In genomic region chr1:41221995-41222991, GRCh38 we compare ENCODE assay signal across 13 cellular contexts. TPM values are rescaled to one million over a fixed set of nuclear protein-coding genes. Genes with fewer than 3 reads are reported as not detected.
DNase-seq lines count a peak whose midpoint lies in the region; ATAC-seq, FAIRE-seq and TF ChIP-seq lines count a peak whose summit lies in the region.
"Had no signal": no experiment of that assay in that cellular context is flagged by ENCODE, and none has a peak within 500 bp of the region (broad histone marks: within the 10 kb centered on the region; RNA-seq: fewer than 3 reads in every experiment).

No MANE protein-coding gene starts in this region.

- no TSS peak for BruUV-seq in endothelial cell of umbilical vein (replicated peaks; lab: Mats Ljungman, UMichigan)

- H3K4me3 Mint-ChIP-seq in nephron progenitor cell = no peak overlapping the region
- H3K4me3 Mint-ChIP-seq: activated naive CD8-positive, alpha-beta T cell treated with anti-CD3 and anti-CD28 coated beads for 36 hours; stimulated activated naive B cell treated with anti-CD40 and anti-IgM and Interleukin-4, amounts not matched to agents 10 μg/mL and 1 μg/mL and 100 μg/mL, for 72 hours had no signal

- peaks cover 8% of the 10 kb centered on the region for H3K4me1 Mint-ChIP-seq in nephron progenitor cell

- H3K9me3 ChIP-seq in endothelial cell of umbilical vein (replicated peaks; ENCODE audit: control insufficient read depth, insufficient read depth, low read length) (no peaks in the 10 kb centered on the region), esophagus muscularis mucosa (peaks cover 0 to 8% (median 5%) of the 10 kb centered on the region in 4 donors)

- peaks cover 17% of the 10 kb centered on the region for H3K79me2 ChIP-seq in endothelial cell of umbilical vein (ENCODE audit: control insufficient read depth, insufficient read depth, low read length)

- peaks cover 48% of the 10 kb centered on the region for H3K36me3 Mint-ChIP-seq in nephron progenitor cell (ENCODE audit: low read depth)

- intact Hi-C loops in endothelial cell of umbilical vein (cut with micrococcal nuclease) (no loop called here), esophagus muscularis mucosa (cut with DNase I) (no loop called here)

- no peaks in the 10 kb centered on the region for H3K9me1 ChIP-seq in endothelial cell of umbilical vein (replicated peaks; ENCODE audit: control insufficient read depth, extremely low read depth, insufficient read depth, low read length)

- TF ChIP-seq POLR2A in endothelial cell of umbilical vein (IDR thresholded peaks at IDR 0.05; ENCODE audit: low read depth, low read length) (no peak), esophagus muscularis mucosa (IDR thresholded peaks at IDR 0.05; ENCODE audit: low read depth) (no peak)

- no peak overlapping the region for H3K27ac Mint-ChIP-seq in nephron progenitor cell
- H3K27ac Mint-ChIP-seq: activated naive CD8-positive, alpha-beta T cell treated with anti-CD3 and anti-CD28 coated beads for 36 hours; stimulated activated naive B cell treated with anti-CD40 and anti-IgM and Interleukin-4, amounts not matched to agents 10 μg/mL and 1 μg/mL and 100 μg/mL, for 72 hours had no signal

- no peak for TF ChIP-seq EP300 in esophagus muscularis mucosa (IDR thresholded peaks at IDR 0.05)

- TF ChIP-seq CTCF in endothelial cell of umbilical vein (IDR thresholded peaks at IDR 0.05; ENCODE audit: extremely low read depth in 1 of 2, insufficient read depth in 1 of 2, low read depth in 1 of 2, low read length in 2 of 2) (no peak), esophagus muscularis mucosa (IDR thresholded peaks at IDR 0.05) (no peak), nephron progenitor cell (IDR thresholded peaks at IDR 0.05) (no peak)

- peaks cover 33% of the 10 kb centered on the region for H3K9me3 Mint-ChIP-seq in nephron progenitor cell

- no peak for FAIRE-seq in endothelial cell of umbilical vein (lab: Jason Lieb, UNC)

- CTCF ChIA-PET in endothelial cell of umbilical vein (lab: Charles Lee) = interaction anchor here (1.4 kb wide), 1 partner anchor 60 kb away, joined by 3 read pairs; no protein-coding TSS in a partner anchor

- H2AFZ ChIP-seq in endothelial cell of umbilical vein (ENCODE audit: low read depth, low read length) = no peak overlapping the region

- H3K27ac ChIP-seq in endothelial cell of umbilical vein (ENCODE audit: insufficient read depth, low read depth, low read length) (no peak overlapping the region), esophagus muscularis mucosa (replicated peaks in 1 of 4) (no peak overlapping the region)
- H3K27ac ChIP-seq: skin epidermis had no signal

- WGBS in esophagus muscularis mucosa = 64% methylated on average over 2 of the region's 2 CpGs

- POLR2A ChIA-PET in endothelial cell of umbilical vein (lab: Charles Lee) = no interaction called here

- ATAC-seq in GM21447 (IDR thresholded peaks at IDR 0.05; ENCODE audit: unreplicated experiment) (peak; percentile 53), HG02571 (IDR thresholded peaks at IDR 0.05; ENCODE audit: unreplicated experiment) (no peak)

- H4K20me1 ChIP-seq in endothelial cell of umbilical vein (replicated peaks; ENCODE audit: control insufficient read depth, extremely low read depth, insufficient read depth, low read length) = peaks cover 2% of the 10 kb centered on the region

- H3K4me1 ChIP-seq in endothelial cell of umbilical vein (ENCODE audit: control insufficient read depth, extremely low read depth, insufficient read depth, low read length) (no peaks in the 10 kb centered on the region), esophagus muscularis mucosa (peaks cover 14 to 22% (median 19%) of the 10 kb centered on the region in 4 donors)

- H3K9ac ChIP-seq in endothelial cell of umbilical vein (replicated peaks; ENCODE audit: extremely low read depth, insufficient read depth, low read length) = no peak overlapping the region

- DNase-seq in DMS79 treated with DMSO at 0.1 percent for 48 hours (lab: John Stamatoyannopoulos, UW) (peak; percentile 95), NCI-H2196 (lab: John Stamatoyannopoulos, UW; ENCODE audit: unreplicated experiment) (peak; percentile 33), endothelial cell of umbilical vein (ENCODE audit: low read depth, low spot score) (peak; percentile 22), esophagus muscularis mucosa (ENCODE audit: extremely low spot score) (no peak), SIG-M5 (lab: John Stamatoyannopoulos, UW) (no peak), nephron progenitor cell (no peak)
- DNase-seq: activated CD4-positive, CD25-positive, alpha-beta regulatory T cell treated with anti-CD3 and anti-CD28 coated beads, Interleukin-2, amount 50 U/mL, for 72 hours; activated naive CD8-positive, alpha-beta T cell treated with anti-CD3 and anti-CD28 coated beads for 36 hours; midbrain; stimulated activated naive B cell treated with anti-CD40 and anti-IgM and Interleukin-4, amounts not matched to agents 10 μg/mL and 1 μg/mL and 100 μg/mL, for 72 hours had no signal

- H3K4me3 ChIP-seq in endothelial cell of umbilical vein (replicated peaks in 1 of 3; ENCODE audit: insufficient read depth in 1 of 3, low read depth in 1 of 3, low read length in 3 of 3) (no peak overlapping the region), esophagus muscularis mucosa (no peak overlapping the region)
- H3K4me3 ChIP-seq: skin epidermis had no signal

- no peaks in the 10 kb centered on the region for H3K36me3 ChIP-seq in endothelial cell of umbilical vein (ENCODE audit: control insufficient read depth in 2 of 2, extremely low read depth in 1 of 2, insufficient read depth in 2 of 2, low read length in 2 of 2)
- no peaks in the 10 kb centered on the region for H3K36me3 ChIP-seq in esophagus muscularis mucosa

- H3K27me3 Mint-ChIP-seq in nephron progenitor cell (ENCODE audit: low read depth, poor library complexity) = no peaks in the 10 kb centered on the region
- H3K27me3 Mint-ChIP-seq: activated naive CD8-positive, alpha-beta T cell treated with anti-CD3 and anti-CD28 coated beads for 36 hours; stimulated activated naive B cell treated with anti-CD40 and anti-IgM and Interleukin-4, amounts not matched to agents 10 μg/mL and 1 μg/mL and 100 μg/mL, for 72 hours had no signal

- dilution Hi-C loops in endothelial cell of umbilical vein (cut with MboI; ENCODE audit: extremely low pct_ligation_motif_present, low sequenced_read_pairs) = no loop called here

- no peak overlapping the region for H3K4me2 ChIP-seq in endothelial cell of umbilical vein (ENCODE audit: insufficient read depth, low read length)

- H3K27me3 ChIP-seq in endothelial cell of umbilical vein (ENCODE audit: control insufficient read depth in 2 of 2, insufficient read depth in 2 of 2, low read length in 2 of 2) = no peaks in the 10 kb centered on the region
- no peaks in the 10 kb centered on the region for H3K27me3 ChIP-seq in esophagus muscularis mucosa

TF ChIP-seq in endothelial cell of umbilical vein, 7 proteins besides CTCF, POLR2A, EP300 and RAD21:
- no peak for TF ChIP-seq POLR2AphosphoS5 (IDR thresholded peaks at IDR 0.05; ENCODE audit: insufficient read depth, low read depth, low read length)
- no peak for TF ChIP-seq JUN (IDR thresholded peaks at IDR 0.05; ENCODE audit: borderline replicate concordance, insufficient read depth, insufficient read length, low read depth)
- no peak for TF ChIP-seq MAX (IDR thresholded peaks at IDR 0.05; ENCODE audit: insufficient read depth, insufficient read length)
- no peak for TF ChIP-seq EZH2 (IDR thresholded peaks at IDR 0.05; ENCODE audit: borderline replicate concordance, low read depth, low read length, severe bottlenecking)
- TF ChIP-seq MYC (IDR thresholded peaks at IDR 0.05; ENCODE audit: low read depth, low read length) = no peak

RNA-seq across cellular contexts. Expression of gene SCMH1, which starts 19.8 kb away (rescaled TPM):
- total RNA-seq in endothelial cell of umbilical vein (39.9 and 40.0 TPM in 2 replicates), esophagus muscularis mucosa (100 to 1,000 TPM in 1 of 4 donors, 10 to 100 TPM in 3; 76.5 to 110 (median 92.4) TPM)
- 40.7 and 59.4 TPM in 2 replicates for polyA plus RNA-seq in endothelial cell of umbilical vein
- 31.3 and 35.2 TPM in 2 replicates for polyA plus RNA-seq in endothelial cell of umbilical vein (2011; cell fraction: cytosol; rRNA removed)
- 99.0 and 117 TPM in 2 replicates for polyA plus RNA-seq in endothelial cell of umbilical vein (2011; cell fraction: nucleus; rRNA removed)
- 22.4 and 22.8 TPM in 2 replicates for polyA plus RNA-seq in endothelial cell of umbilical vein (2012)
- 87.5 and 93.7 TPM in 2 replicates for polyA minus RNA-seq in endothelial cell of umbilical vein
- 14.0 TPM for polyA minus RNA-seq in endothelial cell of umbilical vein (2011; cell fraction: cytosol; rRNA and poly(A)+ RNA removed)
- polyA minus RNA-seq in endothelial cell of umbilical vein (2011; cell fraction: nucleus; rRNA and poly(A)+ RNA removed) = 53.4 and 73.0 TPM in 2 replicates

Comparison
In these comparisons a context has a peak if more than half of its experiments do, and no peak if none do; other contexts are left out.
1. DNase-seq: peak in DMS79 treated with DMSO at 0.1 percent for 48 hours (single experiment), NCI-H2196 (single experiment) and endothelial cell of umbilical vein (single experiment); none in esophagus muscularis mucosa (single experiment), SIG-M5 (single experiment) and nephron progenitor cell (single experiment).